Comparison of ENCODE assay signal across 8 cellular contexts in genomic region chr13:24511824-24512207, GRCh38. TPM values are rescaled to one million over a fixed set of nuclear protein-coding genes. Genes with fewer than 3 reads are reported as not detected.
DNase-seq lines count a peak whose midpoint lies in the region; ATAC-seq, FAIRE-seq and TF ChIP-seq lines count a peak whose summit lies in the region.

No MANE protein-coding gene starts in this region.

- TF ChIP-seq CTCF in GM12875 (IDR thresholded peaks at IDR 0.05; ENCODE audit: borderline replicate concordance, insufficient read depth, low read depth, low read length): no peak
- no peak for TF ChIP-seq CTCF in pancreas (IDR thresholded peaks at IDR 0.05)

- ATAC-seq in HG02642 (IDR thresholded peaks at IDR 0.05; ENCODE audit: poor library complexity, unreplicated experiment): peak; percentile 1
- ATAC-seq in pancreas: no peak
- no peak for ATAC-seq in GM21619 (IDR thresholded peaks at IDR 0.05; ENCODE audit: unreplicated experiment)
- ATAC-seq in GM18858 (IDR thresholded peaks at IDR 0.05; ENCODE audit: unreplicated experiment): no peak

- H3K4me3 ChIP-seq in GM12875 (ENCODE audit: low read depth, low read length): peak overlapping the region; percentile 78
- peak overlapping the region; percentile 60 to 80 for H3K4me3 ChIP-seq in esophagus (ENCODE audit: low read depth in 1 of 2, low read length in 2 of 2)
- H3K4me3 ChIP-seq in pancreas: peak overlapping the region; percentile 70 to 96 (median 84)

- peaks cover 0 to 3% of the 10 kb centered on the region in 2 donors for H3K36me3 ChIP-seq in esophagus (ENCODE audit: control insufficient read depth in 2 of 2, insufficient read depth in 2 of 2, low read length in 1 of 2)
- H3K36me3 ChIP-seq in pancreas: peaks cover 0 to 4% (median 0%) of the 10 kb centered on the region in 3 donors

- H3K9me3 ChIP-seq in esophagus (ENCODE audit: control insufficient read depth in 2 of 2, insufficient read depth in 1 of 2, low read depth in 1 of 2, low read length in 1 of 2) (no peaks in the 10 kb centered on the region), pancreas (no peaks in the 10 kb centered on the region)

- intact Hi-C loops in pancreas (cut with DNase I): no loop called here

- FAIRE-seq in pancreas (lab: Jason Lieb, UNC): no peak

- WGBS in esophagus, 2 donors: 0 to 3% methylated on average over 6 of the region's 6 CpGs
- WGBS in pancreas, 2 donors: 1% methylated on average over 6 of the region's 6 CpGs

- DNase-seq in SIG-M5 (lab: John Stamatoyannopoulos, UW) (peak; percentile 74), pancreas (no peak), GM03348 (ENCODE audit: low spot score) (no peak)

- no peaks in the 10 kb centered on the region for H3K27me3 ChIP-seq in esophagus (ENCODE audit: control insufficient read depth in 1 of 2, insufficient read depth in 2 of 2, low read length in 2 of 2)
- H3K27me3 ChIP-seq in pancreas: no peaks in the 10 kb centered on the region

- peak overlapping the region; percentile 92 to 97 for H3K27ac ChIP-seq in esophagus (ENCODE audit: low read depth in 2 of 2, low read length in 1 of 2)
- peak overlapping the region; percentile 96 to 98 (median 97) for H3K27ac ChIP-seq in pancreas

- peaks cover 4 to 7% of the 10 kb centered on the region in 2 donors for H3K4me1 ChIP-seq in esophagus (ENCODE audit: control insufficient read depth in 2 of 2, insufficient read depth in 2 of 2, low read length in 1 of 2)
- H3K4me1 ChIP-seq in pancreas: peaks cover 0 to 11% (median 5%) of the 10 kb centered on the region in 3 donors

RNA-seq across cellular contexts. Expression of gene PARP4, which starts 0.8 kb away (rescaled TPM):
- polyA plus RNA-seq in esophagus (10 to 100 TPM; 14.7 to 16.7 TPM), pancreas (1 to 10 TPM; 7.9 to 9.1 TPM)
- 10 to 100 TPM; 14.1 to 33.4 (median 16.9) TPM for total RNA-seq in pancreas
